ENCODE assay signal across 8 cellular contexts in genomic region chr4:139177888-139178609, GRCh38. TPM values are rescaled to one million over a fixed set of nuclear protein-coding genes. Genes with fewer than 3 reads are reported as not detected.
A peak's percentile ranks its signal among the peaks of the same experiment; 100 is the strongest.
DNase-seq lines count a peak whose midpoint lies in the region; ATAC-seq and TF ChIP-seq lines count a peak whose summit lies in the region.

No MANE protein-coding gene starts in this region.

- WGBS in esophagus squamous epithelium, 2 donors = 0% methylated on average over 12 to 32 of the region's 66 CpGs

- in situ Hi-C loops in Panc1 (cut with HindIII; ENCODE audit: low pct_unique_long_range_greater_than_20kb, low sequenced_read_pairs) = no loop called here

- peak overlapping the region; percentile 88 for H3K27ac ChIP-seq in DND-41 (ENCODE audit: low read length)
- H3K27ac ChIP-seq in KMS-11 = peak overlapping the region; percentile 96
- H3K27ac ChIP-seq in Panc1 (ENCODE audit: low read length) = peak overlapping the region; percentile 85
- peak overlapping the region; percentile 97 to 100 (median 98) for H3K27ac ChIP-seq in esophagus squamous epithelium

- POLR2A ChIA-PET in Panc1 (lab: Charles Lee) = interaction anchor here (0.6 kb wide), 1 partner anchor 118 kb away, joined by 9 read pairs; no protein-coding TSS in a partner anchor

- H3K4me1 ChIP-seq in DND-41 (ENCODE audit: insufficient read depth, low read length) = peaks cover 29% of the 10 kb centered on the region
- peaks cover 32% of the 10 kb centered on the region for H3K4me1 ChIP-seq in KMS-11 (ENCODE audit: low read depth, poor library complexity, severe bottlenecking)
- H3K4me1 ChIP-seq in Panc1 (ENCODE audit: control insufficient read depth, insufficient read depth, low read length) = no peaks in the 10 kb centered on the region; the same call in 1 of the 2 replicates
- H3K4me1 ChIP-seq in esophagus squamous epithelium = peaks cover 0 to 31% (median 10%) of the 10 kb centered on the region in 3 donors

- no peak for TF ChIP-seq CTCF in DND-41 (IDR thresholded peaks at IDR 0.05; ENCODE audit: borderline replicate concordance, extremely low read depth, low read length, poor library complexity, severe bottlenecking)
- TF ChIP-seq CTCF in KMS-11 (conservative IDR thresholded peaks at IDR 0.05; ENCODE audit: low read depth, low read length) = no peak
- no peak for TF ChIP-seq CTCF in Panc1 (IDR thresholded peaks at IDR 0.05)
- no peak for TF ChIP-seq CTCF in esophagus squamous epithelium (IDR thresholded peaks at IDR 0.05)

- H3K27me3 Mint-ChIP-seq in activated T-cell treated with anti-CD3 and anti-CD28 coated beads, Interleukin-2, amount 50 U/mL, for 72 hours (ENCODE audit: low read depth) = no peaks in the 10 kb centered on the region
- no peaks in the 10 kb centered on the region for H3K27me3 Mint-ChIP-seq in naive B cell

- H3K4me3 ChIP-seq in DND-41 (ENCODE audit: low read depth in 1 of 2, low read length in 2 of 2) = peak overlapping the region; percentile 58 to 74; a peak in 3 of 4 replicates
- no peak overlapping the region for H3K4me3 ChIP-seq in KMS-11 (IDR thresholded peaks at IDR 0.05; ENCODE audit: insufficient read depth, low read depth, low read length)
- peak overlapping the region; percentile 85 for H3K4me3 ChIP-seq in Panc1 (ENCODE audit: low read depth in 2 of 2, low read length in 2 of 2)
- H3K4me3 ChIP-seq in esophagus squamous epithelium = peak overlapping the region; percentile 81 to 96 (median 91)

- no peaks in the 10 kb centered on the region for H3K9me3 Mint-ChIP-seq in activated T-cell treated with anti-CD3 and anti-CD28 coated beads, Interleukin-2, amount 50 U/mL, for 72 hours
- H3K9me3 Mint-ChIP-seq in naive B cell = no peaks in the 10 kb centered on the region
- H3K9me3 Mint-ChIP-seq in stimulated activated effector memory CD8-positive, alpha-beta T cell treated with anti-CD3 and anti-CD28 coated beads, Interleukin-12 subunit alpha, Interleukin-12 subunit beta, amount 100 ng/mL, for 72 hours = no peaks in the 10 kb centered on the region

- H3K4me2 ChIP-seq in DND-41 (ENCODE audit: insufficient read depth, low read length) = peak overlapping the region; percentile 93
- H3K4me2 ChIP-seq in KMS-11 = peak overlapping the region; percentile 69

- DNase-seq in DND-41 = peak; percentile 96
- DNase-seq in Panc1 (ENCODE audit: low read depth, low spot score) = no peak
- DNase-seq in activated T-cell treated with anti-CD3 and anti-CD28 coated beads, Interleukin-2, amount 50 U/mL, for 72 hours = peak; percentile 92 to 93
- DNase-seq in esophagus squamous epithelium (lab: John Stamatoyannopoulos, UW) = peak; percentile 71
- peak; percentile 94 for DNase-seq in naive B cell
- DNase-seq in stimulated activated effector memory CD8-positive, alpha-beta T cell treated with anti-CD3 and anti-CD28 coated beads, Interleukin-12 subunit alpha, Interleukin-12 subunit beta, amount 100 ng/mL, for 72 hours (ENCODE audit: low spot score in 2 of 2) = peak in 1 of 2 donors; percentile 96

- CTCF ChIA-PET in Panc1 (lab: Charles Lee) = interaction anchor here (0.7 kb wide), 1 partner anchor 118 kb away, joined by 5 read pairs; no protein-coding TSS in a partner anchor

- no peaks in the 10 kb centered on the region; the same call in 1 of the 2 replicates for H3K36me3 ChIP-seq in DND-41 (ENCODE audit: insufficient read depth, low read length)
- H3K36me3 ChIP-seq in KMS-11 (ENCODE audit: insufficient read depth) = no peaks in the 10 kb centered on the region
- H3K36me3 ChIP-seq in Panc1 (ENCODE audit: control insufficient read depth, insufficient read depth, low read length) = no peaks in the 10 kb centered on the region; the same call in 1 of the 2 replicates
- no peaks in the 10 kb centered on the region for H3K36me3 ChIP-seq in esophagus squamous epithelium

- peak overlapping the region; percentile 95 to 97 for H3K4me3 Mint-ChIP-seq in activated T-cell treated with anti-CD3 and anti-CD28 coated beads, Interleukin-2, amount 50 U/mL, for 72 hours
- H3K4me3 Mint-ChIP-seq in naive B cell = peak overlapping the region; percentile 87 to 97 (median 95)
- peak overlapping the region; percentile 81 for H3K4me3 Mint-ChIP-seq in stimulated activated effector memory CD8-positive, alpha-beta T cell treated with anti-CD3 and anti-CD28 coated beads, Interleukin-12 subunit alpha, Interleukin-12 subunit beta, amount 100 ng/mL, for 72 hours

- H3K79me2 ChIP-seq in DND-41 (ENCODE audit: insufficient read depth, low read length) = peaks cover 36% of the 10 kb centered on the region
- peaks cover 31% of the 10 kb centered on the region for H3K79me2 ChIP-seq in KMS-11 (ENCODE audit: insufficient read depth, low read depth)

- H3K27me3 ChIP-seq in DND-41 (ENCODE audit: insufficient read depth, low read length, poor library complexity) (no peaks in the 10 kb centered on the region), KMS-11 (ENCODE audit: insufficient read depth, low read depth) (no peaks in the 10 kb centered on the region), Panc1 (ENCODE audit: control insufficient read depth, insufficient read depth, low read length) (no peaks in the 10 kb centered on the region), esophagus squamous epithelium (no peaks in the 10 kb centered on the region)

- H4K20me1 ChIP-seq in DND-41 (ENCODE audit: insufficient read depth, low read length) (peaks cover 17% of the 10 kb centered on the region), KMS-11 (ENCODE audit: insufficient read depth) (peaks cover 13% of the 10 kb centered on the region; the same call in 1 of the 2 replicates)

- peak in 3 of 4 donors; percentile 74 to 93 (median 85) for TF ChIP-seq POLR2A in esophagus squamous epithelium (IDR thresholded peaks at IDR 0.05)

- peak; percentile 76 for ATAC-seq in DND-41 (ENCODE audit: insufficient read depth, low read depth)
- ATAC-seq in GM21825 (IDR thresholded peaks at IDR 0.05; ENCODE audit: unreplicated experiment) = peak; percentile 68
- peak; percentile 84 for ATAC-seq in Panc1
- ATAC-seq in activated T-cell treated with anti-CD3 and anti-CD28 coated beads, Interleukin-2, amount 50 U/mL, for 72 hours (replicated peaks in 1 of 2) = peak; percentile 74 to 76
- ATAC-seq in naive B cell (ENCODE audit: low read depth in 2 of 2) = peak; percentile 62 to 67
- peak; percentile 84 for ATAC-seq in stimulated activated effector memory CD8-positive, alpha-beta T cell treated with anti-CD3 and anti-CD28 coated beads, Interleukin-12 subunit alpha, Interleukin-12 subunit beta, amount 100 ng/mL, for 72 hours

- no peaks in the 10 kb centered on the region for H3K9me3 ChIP-seq in DND-41 (ENCODE audit: insufficient read depth, low read length, severe bottlenecking)
- H3K9me3 ChIP-seq in Panc1 (ENCODE audit: control insufficient read depth, insufficient read depth, low read depth, low read length) = no peaks in the 10 kb centered on the region
- no peaks in the 10 kb centered on the region for H3K9me3 ChIP-seq in esophagus squamous epithelium

- intact Hi-C loops in Panc1 (cut with micrococcal nuclease; ENCODE audit: unreplicated experiment) (no loop called here), esophagus squamous epithelium (cut with DNase I) (loop anchor here (2.0 kb wide), 1 partner anchor 123 kb away; the partner anchor contains the start of gene NAA15)

- H3K4me1 Mint-ChIP-seq in activated T-cell treated with anti-CD3 and anti-CD28 coated beads, Interleukin-2, amount 50 U/mL, for 72 hours (ENCODE audit: low read depth) = peaks cover 23% of the 10 kb centered on the region
- peaks cover 6 to 24% (median 10%) of the 10 kb centered on the region in 3 donors for H3K4me1 Mint-ChIP-seq in naive B cell
- peaks cover 16% of the 10 kb centered on the region for H3K4me1 Mint-ChIP-seq in stimulated activated effector memory CD8-positive, alpha-beta T cell treated with anti-CD3 and anti-CD28 coated beads, Interleukin-12 subunit alpha, Interleukin-12 subunit beta, amount 100 ng/mL, for 72 hours

- peak overlapping the region; percentile 68 for H3K27ac Mint-ChIP-seq in activated T-cell treated with anti-CD3 and anti-CD28 coated beads, Interleukin-2, amount 50 U/mL, for 72 hours
- H3K27ac Mint-ChIP-seq in naive B cell = peak overlapping the region; percentile 98 to 100 (median 98)
- H3K27ac Mint-ChIP-seq in stimulated activated effector memory CD8-positive, alpha-beta T cell treated with anti-CD3 and anti-CD28 coated beads, Interleukin-12 subunit alpha, Interleukin-12 subunit beta, amount 100 ng/mL, for 72 hours = peak overlapping the region; percentile 81

- no TSS peak for BruUV-seq in Panc1 (replicated peaks; lab: Mats Ljungman, UMichigan)

- no peaks in the 10 kb centered on the region for H3K36me3 Mint-ChIP-seq in activated T-cell treated with anti-CD3 and anti-CD28 coated beads, Interleukin-2, amount 50 U/mL, for 72 hours (ENCODE audit: insufficient read depth in 2 of 2)
- H3K36me3 Mint-ChIP-seq in naive B cell = no peaks in the 10 kb centered on the region
- no peaks in the 10 kb centered on the region for H3K36me3 Mint-ChIP-seq in stimulated activated effector memory CD8-positive, alpha-beta T cell treated with anti-CD3 and anti-CD28 coated beads, Interleukin-12 subunit alpha, Interleukin-12 subunit beta, amount 100 ng/mL, for 72 hours

- H2AFZ ChIP-seq in DND-41 (ENCODE audit: low read depth, low read length) = peak overlapping the region; percentile 88
- H2AFZ ChIP-seq in KMS-11 (ENCODE audit: low read depth) = peak overlapping the region; percentile 50

- H3K9ac ChIP-seq in DND-41 (ENCODE audit: low read depth, low read length) (peak overlapping the region; percentile 69), KMS-11 (peak overlapping the region; percentile 97)

RNA-seq across cellular contexts. Expression of gene ELF2, which starts 1.0 kb away (rescaled TPM):
- total RNA-seq in Panc1 (2021; ENCODE audit: unreplicated experiment) (21.9 TPM), esophagus squamous epithelium (10 to 100 TPM; 17.6 to 47.3 (median 22.1) TPM)
- polyA plus RNA-seq in Panc1 (2012; ENCODE audit: insufficient read length) = 9.6 TPM
- 10 to 100 TPM; 34.8 to 36.4 TPM for total RNA-seq in activated T-cell treated with anti-CD3 and anti-CD28 coated beads, Interleukin-2, amount 50 U/mL, for 72 hours
- polyA plus RNA-seq in naive B cell (ENCODE audit: low read depth in 6 of 6) = 10 to 100 TPM; 40.5 to 56.7 (median 45.9) TPM
